In the genomic region with DNA sequence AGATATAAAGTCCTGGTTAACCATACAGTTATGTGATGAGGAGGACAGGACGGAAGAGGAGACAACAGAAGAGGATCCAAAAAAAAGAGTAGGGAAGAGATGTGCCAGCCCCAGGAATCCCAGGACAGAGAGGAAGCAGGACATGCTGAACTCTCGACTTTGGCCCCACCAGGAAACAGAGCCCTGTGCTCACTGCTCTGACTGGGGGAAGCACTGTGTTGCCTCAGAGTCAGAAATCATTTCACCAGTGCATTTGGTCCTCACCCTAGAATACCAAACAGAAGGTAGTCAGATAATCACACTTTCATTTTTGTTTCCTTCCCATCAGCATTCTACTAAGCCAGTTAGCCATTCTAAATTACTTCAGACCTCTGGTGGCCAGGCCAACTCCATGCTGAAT, we compare ENCODE assay signal across 6 cellular contexts.
"Had no signal": no experiment of that assay in that cellular context is flagged by ENCODE, and none has a peak within 500 bp of the region (broad histone marks: within the 10 kb centered on the region; RNA-seq: fewer than 3 reads in every experiment).

No MANE protein-coding gene starts in this region.

- H3K4me3 ChIP-seq: GM23338 had no signal

- H2AFZ ChIP-seq: GM23338 had no signal

- FAIRE-seq: H1, H54 had no signal

- H3K4me2 ChIP-seq: GM23338 had no signal

- DNase-seq: H9, HCEC 1CT, KBM-7 had no signal

- ATAC-seq: GM23338 had no signal
